Comparison of ENCODE assay signal across 1 cellular context in the genomic region with DNA sequence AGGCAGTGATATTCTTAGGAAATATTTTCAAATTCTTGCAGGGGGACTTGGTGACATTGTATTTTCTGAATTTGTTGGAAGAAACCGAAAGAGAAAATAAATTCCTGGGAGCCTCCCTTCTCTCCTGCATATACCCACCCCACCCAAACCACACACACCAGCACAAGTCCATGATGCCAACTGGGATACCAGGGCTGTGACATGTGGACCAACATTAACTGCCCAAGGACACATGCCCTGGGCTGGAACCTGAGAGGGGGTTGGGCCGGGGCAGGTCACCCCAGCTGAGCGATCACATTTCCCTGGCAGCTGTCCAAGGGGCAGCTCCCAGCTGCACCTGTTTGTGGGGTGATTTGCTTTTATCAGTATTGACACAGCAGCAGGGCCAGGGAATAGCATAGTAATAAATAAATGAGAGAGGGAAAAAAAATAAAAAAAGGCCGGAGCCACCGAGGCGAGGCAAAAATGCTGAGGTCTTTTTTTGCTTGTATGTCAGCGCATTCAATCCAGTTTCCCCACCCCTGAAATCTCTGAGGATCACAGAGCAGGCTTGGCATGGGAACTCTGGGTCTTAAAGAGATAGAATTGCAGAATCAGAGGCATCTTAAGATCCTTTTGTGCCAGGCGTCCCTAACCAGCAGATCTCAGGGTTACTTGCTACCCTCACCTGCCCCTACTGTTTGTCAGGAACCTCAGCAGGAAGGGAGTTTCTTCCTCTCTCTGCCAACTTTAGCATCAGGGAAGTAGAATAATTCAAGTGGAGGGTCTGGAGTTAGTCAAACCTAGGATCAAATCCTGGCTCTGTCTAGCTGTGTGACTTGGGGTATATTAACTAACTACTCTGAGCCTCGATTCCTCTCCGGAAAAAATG.
TF ChIP-seq lines count a peak whose summit lies in the region.

No MANE protein-coding gene starts in this region.

TF ChIP-seq in HepG2, 621 proteins besides CTCF, POLR2A, EP300 and RAD21 (continued from another document and continues in another):
- TF ChIP-seq, protein P1, sequence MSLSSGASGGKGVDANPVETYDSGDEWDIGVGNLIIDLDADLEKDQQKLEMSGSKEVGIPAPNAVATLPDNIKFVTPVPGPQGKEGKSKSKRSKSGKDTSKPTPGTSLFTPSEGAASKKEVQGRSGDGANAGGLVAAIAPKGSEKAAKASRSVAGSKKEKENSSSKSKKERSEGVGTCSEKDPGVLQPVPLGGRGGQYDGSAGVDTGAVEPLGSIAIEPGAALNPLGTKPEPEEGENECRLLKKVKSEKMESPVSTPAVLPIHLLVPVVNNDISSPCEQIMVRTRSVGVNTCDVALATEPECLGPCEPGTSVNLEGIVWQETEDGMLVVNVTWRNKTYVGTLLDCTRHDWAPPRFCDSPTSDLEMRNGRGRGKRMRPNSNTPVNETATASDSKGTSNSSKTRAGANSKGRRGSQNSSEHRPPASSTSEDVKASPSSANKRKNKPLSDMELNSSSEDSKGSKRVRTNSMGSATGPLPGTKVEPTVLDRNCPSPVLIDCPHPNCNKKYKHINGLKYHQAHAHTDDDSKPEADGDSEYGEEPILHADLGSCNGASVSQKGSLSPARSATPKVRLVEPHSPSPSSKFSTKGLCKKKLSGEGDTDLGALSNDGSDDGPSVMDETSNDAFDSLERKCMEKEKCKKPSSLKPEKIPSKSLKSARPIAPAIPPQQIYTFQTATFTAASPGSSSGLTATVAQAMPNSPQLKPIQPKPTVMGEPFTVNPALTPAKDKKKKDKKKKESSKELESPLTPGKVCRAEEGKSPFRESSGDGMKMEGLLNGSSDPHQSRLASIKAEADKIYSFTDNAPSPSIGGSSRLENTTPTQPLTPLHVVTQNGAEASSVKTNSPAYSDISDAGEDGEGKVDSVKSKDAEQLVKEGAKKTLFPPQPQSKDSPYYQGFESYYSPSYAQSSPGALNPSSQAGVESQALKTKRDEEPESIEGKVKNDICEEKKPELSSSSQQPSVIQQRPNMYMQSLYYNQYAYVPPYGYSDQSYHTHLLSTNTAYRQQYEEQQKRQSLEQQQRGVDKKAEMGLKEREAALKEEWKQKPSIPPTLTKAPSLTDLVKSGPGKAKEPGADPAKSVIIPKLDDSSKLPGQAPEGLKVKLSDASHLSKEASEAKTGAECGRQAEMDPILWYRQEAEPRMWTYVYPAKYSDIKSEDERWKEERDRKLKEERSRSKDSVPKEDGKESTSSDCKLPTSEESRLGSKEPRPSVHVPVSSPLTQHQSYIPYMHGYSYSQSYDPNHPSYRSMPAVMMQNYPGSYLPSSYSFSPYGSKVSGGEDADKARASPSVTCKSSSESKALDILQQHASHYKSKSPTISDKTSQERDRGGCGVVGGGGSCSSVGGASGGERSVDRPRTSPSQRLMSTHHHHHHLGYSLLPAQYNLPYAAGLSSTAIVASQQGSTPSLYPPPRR (CRISPR knock-in tag; IDR thresholded peaks at IDR 0.05; ENCODE audit: borderline replicate concordance) = peak; percentile 79; the same call in 1 of the 2 replicates
- peak; percentile 65 for TF ChIP-seq KDM6A (CRISPR knock-in tag; IDR thresholded peaks at IDR 0.05; ENCODE audit: low read depth)
- peak; percentile 69; the same call in 1 of the 2 replicates for TF ChIP-seq ZBTB38 (CRISPR knock-in tag; IDR thresholded peaks at IDR 0.05)
- no peak for TF ChIP-seq ZC3H4 (CRISPR knock-in tag; IDR thresholded peaks at IDR 0.05; ENCODE audit: borderline replicate concordance)
- peak; percentile 23; the same call in 1 of the 2 replicates for TF ChIP-seq YEATS4 (CRISPR knock-in tag; IDR thresholded peaks at IDR 0.05; ENCODE audit: borderline replicate concordance)
- TF ChIP-seq DMAP1 (CRISPR knock-in tag; IDR thresholded peaks at IDR 0.05) = peak; percentile 73
- 0 out of 2 replicates have a peak, but pooled peaks have one; percentile 46 for TF ChIP-seq ZNF354B (CRISPR knock-in tag; IDR thresholded peaks at IDR 0.05)
- peak; percentile 66; the same call in 1 of the 2 replicates for TF ChIP-seq HMG20A (CRISPR knock-in tag; IDR thresholded peaks at IDR 0.05; ENCODE audit: borderline replicate concordance)
- no peak for TF ChIP-seq HNF4G (IDR thresholded peaks at IDR 0.05; ENCODE audit: borderline replicate concordance, low read depth, low read length)
- peak; percentile 61; the same call in 1 of the 2 replicates for TF ChIP-seq HNF4G (CRISPR knock-in tag; IDR thresholded peaks at IDR 0.05; ENCODE audit: borderline replicate concordance, low read depth)
- TF ChIP-seq ATF2 (CRISPR knock-in tag; IDR thresholded peaks at IDR 0.05) = peak; percentile 76
- peak; percentile 14 for TF ChIP-seq POLR2G (IDR thresholded peaks at IDR 0.05; ENCODE audit: low read depth, low read length)
- TF ChIP-seq HDAC2 (CRISPR knock-in tag; IDR thresholded peaks at IDR 0.05) = peak; percentile 88
- 0 out of 2 replicates have a peak, but pooled peaks have one; percentile 51 for TF ChIP-seq SIN3A (IDR thresholded peaks at IDR 0.05; ENCODE audit: borderline replicate concordance, low read depth, low read length)
- 0 out of 2 replicates have a peak, but pooled peaks have one; percentile 12 for TF ChIP-seq MTF1 (CRISPR knock-in tag; IDR thresholded peaks at IDR 0.05)
- peak; percentile 10; the same call in 1 of the 2 replicates for TF ChIP-seq CBFB (CRISPR knock-in tag; IDR thresholded peaks at IDR 0.05)
- peak; percentile 92 for TF ChIP-seq TEAD3 (CRISPR knock-in tag; optimal IDR thresholded peaks at IDR 0.05; ENCODE audit: borderline replicate concordance)
- TF ChIP-seq FOXP4 (CRISPR knock-in tag; IDR thresholded peaks at IDR 0.05) = peak; percentile 85
- peak; percentile 82 for TF ChIP-seq PATZ1 (CRISPR knock-in tag; IDR thresholded peaks at IDR 0.05)
- no peak for TF ChIP-seq ZNF530 (CRISPR knock-in tag; IDR thresholded peaks at IDR 0.05; ENCODE audit: low read depth)
- TF ChIP-seq, protein P2, sequence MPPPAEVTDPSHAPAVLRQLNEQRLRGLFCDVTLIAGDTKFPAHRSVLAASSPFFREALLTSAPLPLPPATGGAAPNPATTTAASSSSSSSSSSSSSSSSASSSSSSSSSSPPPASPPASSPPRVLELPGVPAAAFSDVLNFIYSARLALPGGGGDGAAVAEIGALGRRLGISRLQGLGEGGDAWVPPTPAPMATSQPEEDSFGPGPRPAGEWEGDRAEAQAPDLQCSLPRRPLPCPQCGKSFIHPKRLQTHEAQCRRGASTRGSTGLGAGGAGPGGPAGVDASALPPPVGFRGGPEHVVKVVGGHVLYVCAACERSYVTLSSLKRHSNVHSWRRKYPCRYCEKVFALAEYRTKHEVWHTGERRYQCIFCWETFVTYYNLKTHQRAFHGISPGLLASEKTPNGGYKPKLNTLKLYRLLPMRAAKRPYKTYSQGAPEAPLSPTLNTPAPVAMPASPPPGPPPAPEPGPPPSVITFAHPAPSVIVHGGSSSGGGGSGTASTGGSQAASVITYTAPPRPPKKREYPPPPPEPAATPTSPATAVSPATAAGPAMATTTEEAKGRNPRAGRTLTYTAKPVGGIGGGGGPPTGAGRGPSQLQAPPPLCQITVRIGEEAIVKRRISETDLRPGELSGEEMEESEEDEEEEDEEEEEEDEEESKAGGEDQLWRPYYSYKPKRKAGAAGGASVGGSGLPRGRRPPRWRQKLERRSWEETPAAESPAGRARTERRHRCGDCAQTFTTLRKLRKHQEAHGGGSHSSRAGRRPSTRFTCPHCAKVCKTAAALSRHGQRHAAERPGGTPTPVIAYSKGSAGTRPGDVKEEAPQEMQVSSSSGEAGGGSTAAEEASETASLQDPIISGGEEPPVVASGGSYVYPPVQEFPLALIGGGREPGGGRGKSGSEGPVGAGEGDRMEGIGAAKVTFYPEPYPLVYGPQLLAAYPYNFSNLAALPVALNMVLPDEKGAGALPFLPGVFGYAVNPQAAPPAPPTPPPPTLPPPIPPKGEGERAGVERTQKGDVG (CRISPR knock-in tag; IDR thresholded peaks at IDR 0.05; ENCODE audit: borderline replicate concordance) = peak; percentile 92; the same call in 1 of the 2 replicates
- TF ChIP-seq MXI1 (IDR thresholded peaks at IDR 0.05; ENCODE audit: borderline replicate concordance, low read depth, low read length) = peak; percentile 84; the same call in 1 of the 3 replicates
- TF ChIP-seq BORCS8-MEF2B (CRISPR knock-in tag; IDR thresholded peaks at IDR 0.05) = peak; percentile 66; the same call in 1 of the 2 replicates
- peak; percentile 52; the same call in 1 of the 2 replicates for TF ChIP-seq MEIS2 (CRISPR knock-in tag; IDR thresholded peaks at IDR 0.05)
- TF ChIP-seq SAFB2 (CRISPR knock-in tag; IDR thresholded peaks at IDR 0.05; ENCODE audit: borderline replicate concordance, low read depth) = 0 out of 2 replicates have a peak, but pooled peaks have one; percentile 45
- TF ChIP-seq CREM (IDR thresholded peaks at IDR 0.05) = peak; percentile 43
- TF ChIP-seq CREM (CRISPR knock-in tag; IDR thresholded peaks at IDR 0.05) = no peak
- TF ChIP-seq ZNF546 (CRISPR knock-in tag; conservative IDR thresholded peaks at IDR 0.05) = no peak
- TF ChIP-seq, protein P3, sequence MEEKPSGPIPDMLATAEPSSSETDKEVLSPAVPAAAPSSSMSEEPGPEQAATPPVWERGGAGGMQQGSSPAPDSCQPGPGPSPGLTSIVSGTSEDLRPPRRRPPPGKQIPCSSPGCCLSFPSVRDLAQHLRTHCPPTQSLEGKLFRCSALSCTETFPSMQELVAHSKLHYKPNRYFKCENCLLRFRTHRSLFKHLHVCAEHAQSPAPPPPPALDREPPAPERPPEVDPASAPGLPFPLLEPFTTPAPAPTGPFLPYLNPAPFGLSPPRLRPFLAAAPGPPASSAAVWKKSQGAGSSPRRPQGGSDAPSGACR (CRISPR knock-in tag; IDR thresholded peaks at IDR 0.05) = peak; percentile 81
- TF ChIP-seq SPEN (CRISPR knock-in tag; IDR thresholded peaks at IDR 0.05; ENCODE audit: low read depth) = peak; percentile 60; the same call in 1 of the 2 replicates
- TF ChIP-seq, protein P4, sequence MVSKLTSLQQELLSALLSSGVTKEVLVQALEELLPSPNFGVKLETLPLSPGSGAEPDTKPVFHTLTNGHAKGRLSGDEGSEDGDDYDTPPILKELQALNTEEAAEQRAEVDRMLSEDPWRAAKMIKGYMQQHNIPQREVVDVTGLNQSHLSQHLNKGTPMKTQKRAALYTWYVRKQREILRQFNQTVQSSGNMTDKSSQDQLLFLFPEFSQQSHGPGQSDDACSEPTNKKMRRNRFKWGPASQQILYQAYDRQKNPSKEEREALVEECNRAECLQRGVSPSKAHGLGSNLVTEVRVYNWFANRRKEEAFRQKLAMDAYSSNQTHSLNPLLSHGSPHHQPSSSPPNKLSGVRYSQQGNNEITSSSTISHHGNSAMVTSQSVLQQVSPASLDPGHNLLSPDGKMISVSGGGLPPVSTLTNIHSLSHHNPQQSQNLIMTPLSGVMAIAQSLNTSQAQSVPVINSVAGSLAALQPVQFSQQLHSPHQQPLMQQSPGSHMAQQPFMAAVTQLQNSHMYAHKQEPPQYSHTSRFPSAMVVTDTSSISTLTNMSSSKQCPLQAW (CRISPR knock-in tag; IDR thresholded peaks at IDR 0.05) = 0 out of 2 replicates have a peak, but pooled peaks have one; percentile 41
- TF ChIP-seq NCOA2 (CRISPR knock-in tag; IDR thresholded peaks at IDR 0.05) = peak; percentile 84
- TF ChIP-seq ZNF710 (CRISPR knock-in tag; IDR thresholded peaks at IDR 0.05; ENCODE audit: borderline replicate concordance) = peak; percentile 84; the same call in 1 of the 2 replicates
